ENCODE assay signal across 5 cellular contexts in the genomic region with DNA sequence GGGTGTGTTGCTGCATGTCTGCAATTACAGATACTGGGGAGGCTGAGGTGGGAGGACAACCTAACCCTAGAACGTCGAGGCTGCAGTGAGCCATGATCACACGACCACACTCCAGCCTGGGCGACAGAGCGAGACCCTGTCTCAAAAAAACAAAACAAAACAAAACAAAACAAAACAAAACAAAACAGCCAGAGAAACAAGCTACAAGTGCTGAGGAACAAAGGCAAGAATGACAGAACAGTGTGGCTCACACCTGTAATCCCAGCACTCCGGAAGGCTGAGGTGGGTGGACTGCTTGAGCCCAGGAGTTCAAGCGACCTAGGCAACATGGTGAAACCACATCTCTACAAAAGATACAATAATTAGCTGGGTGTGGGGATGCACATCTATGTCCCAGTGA.
"Had no signal": no experiment of that assay in that cellular context is flagged by ENCODE, and none has a peak within 500 bp of the region (broad histone marks: within the 10 kb centered on the region; RNA-seq: fewer than 3 reads in every experiment).

No MANE protein-coding gene starts in this region.

- H3K4me3 ChIP-seq: K562 had no signal

- H3K27ac ChIP-seq: HL-60 had no signal

- DNase-seq: IMR-90, KBM-7 had no signal

- FAIRE-seq: HTR-8/SVneo, K562 had no signal

- ATAC-seq: K562 had no signal
